In the genomic region with DNA sequence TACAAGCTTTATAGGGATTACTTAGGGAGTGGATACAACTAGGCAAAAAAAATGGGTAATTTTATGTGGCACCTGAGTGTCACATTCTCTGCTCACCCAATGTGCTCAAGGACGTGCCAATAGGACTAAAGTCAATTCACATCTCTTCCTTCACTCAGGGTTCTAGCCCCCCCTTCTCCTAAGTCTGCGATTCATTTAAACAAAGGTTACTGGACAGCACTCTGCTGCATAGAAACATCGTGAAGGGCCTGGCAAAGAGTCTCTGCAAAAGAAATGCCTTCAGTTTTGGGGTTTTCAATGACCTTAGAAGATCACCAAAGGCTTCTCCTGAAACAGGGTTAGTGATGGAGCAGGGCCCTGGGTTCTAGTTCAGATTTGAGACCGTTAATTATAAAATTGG, we compare ENCODE assay signal across 13 cellular contexts.
DNase-seq lines count a peak whose midpoint lies in the region; ATAC-seq, FAIRE-seq and TF ChIP-seq lines count a peak whose summit lies in the region.
"Had no signal": no experiment of that assay in that cellular context is flagged by ENCODE, and none has a peak within 500 bp of the region (broad histone marks: within the 10 kb centered on the region; RNA-seq: fewer than 3 reads in every experiment).

No MANE protein-coding gene starts in this region.

- intact Hi-C loops in head of caudate nucleus (cut with DNase I): no loop called here

- H3K4me1 ChIP-seq in keratinocyte (ENCODE audit: control insufficient read depth, extremely low read depth, insufficient read depth, low read length) (peaks cover 22% of the 10 kb centered on the region), stomach smooth muscle (ENCODE audit: control insufficient read depth, insufficient read depth, low read length) (peaks cover 15% of the 10 kb centered on the region)

- H3K9me3 Mint-ChIP-seq in activated T-cell treated with anti-CD3 and anti-CD28 coated beads, Interleukin-2, amount 50 U/mL, for 24 hours: no peaks in the 10 kb centered on the region

- in situ Hi-C loops in astrocyte of the spinal cord (cut with HindIII; ENCODE audit: low sequenced_read_pairs): no loop called here

- H4K20me1 ChIP-seq in keratinocyte (ENCODE audit: control insufficient read depth, extremely low read depth, insufficient read depth, low read length): no peaks in the 10 kb centered on the region

- H3K79me2 ChIP-seq in keratinocyte (ENCODE audit: control insufficient read depth, insufficient read depth, low read length): peaks cover 66% of the 10 kb centered on the region

- peaks cover 18% of the 10 kb centered on the region for H3K4me1 Mint-ChIP-seq in activated T-cell treated with anti-CD3 and anti-CD28 coated beads, Interleukin-2, amount 50 U/mL, for 24 hours (ENCODE audit: low read depth)

- peaks cover 4% of the 10 kb centered on the region for H3K36me3 Mint-ChIP-seq in activated T-cell treated with anti-CD3 and anti-CD28 coated beads, Interleukin-2, amount 50 U/mL, for 24 hours (ENCODE audit: low read depth)

- ATAC-seq in HG02798 (IDR thresholded peaks at IDR 0.05; ENCODE audit: poor library complexity, unreplicated experiment): no peak

- H3K27me3 ChIP-seq in keratinocyte (ENCODE audit: control insufficient read depth, extremely low read depth, insufficient read depth, low read length): no peaks in the 10 kb centered on the region
- no peaks in the 10 kb centered on the region for H3K27me3 ChIP-seq in stomach smooth muscle (ENCODE audit: control insufficient read depth in 1 of 2, insufficient read depth in 2 of 2, low read length in 2 of 2)
- H3K27me3 ChIP-seq: testis had no signal

- no peak for DNase-seq in activated T-cell treated with anti-CD3 and anti-CD28 coated beads, Interleukin-2, amount 50 U/mL, for 24 hours
- DNase-seq in activated T-cell treated with anti-CD3 and anti-CD28 coated beads, Interleukin-2, amount 50 U/mL, for 1 hour: no peak
- no peak for DNase-seq in astrocyte of the spinal cord (ENCODE audit: low read depth, low spot score)
- DNase-seq in keratinocyte (ENCODE audit: low read depth, low spot score): no peak
- no peak for DNase-seq in amygdala (lab: John Stamatoyannopoulos, UW)
- DNase-seq in head of caudate nucleus: no peak
- DNase-seq: activated naive CD4-positive, alpha-beta T cell treated with anti-CD3 and anti-CD28 coated beads, Interleukin-2, amount 50 U/mL, for 16 hours; NCI-H1436; small intestine; testis had no signal

- H3K27ac ChIP-seq in keratinocyte (ENCODE audit: control insufficient read depth, insufficient read depth, low read length): no peak overlapping the region
- no peak overlapping the region for H3K27ac ChIP-seq in stomach smooth muscle (ENCODE audit: low read length)
- H3K27ac ChIP-seq: SK-N-MC, testis had no signal

- no peak overlapping the region for H3K27ac Mint-ChIP-seq in activated T-cell treated with anti-CD3 and anti-CD28 coated beads, Interleukin-2, amount 50 U/mL, for 24 hours

- H3K4me2 ChIP-seq in keratinocyte (ENCODE audit: control insufficient read depth, extremely low read depth, insufficient read depth, low read depth, low read length): peak overlapping the region; percentile 85

- H3K9me3 ChIP-seq in keratinocyte (ENCODE audit: control insufficient read depth, low read depth, low read length) (no peaks in the 10 kb centered on the region), stomach smooth muscle (ENCODE audit: control insufficient read depth in 2 of 2, low read length in 2 of 2) (no peaks in the 10 kb centered on the region)
- H3K9me3 ChIP-seq: testis had no signal

- no peaks in the 10 kb centered on the region for H3K36me3 ChIP-seq in keratinocyte (ENCODE audit: control insufficient read depth in 2 of 2, extremely low read depth in 1 of 2, insufficient read depth in 2 of 2, low read length in 2 of 2)
- no peaks in the 10 kb centered on the region for H3K36me3 ChIP-seq in stomach smooth muscle (ENCODE audit: control insufficient read depth in 2 of 2, insufficient read depth in 2 of 2, low read length in 2 of 2)

- no peaks in the 10 kb centered on the region for H3K9me1 ChIP-seq in keratinocyte (ENCODE audit: control insufficient read depth, extremely low read depth, insufficient read depth, low read length)

- H3K27me3 Mint-ChIP-seq in activated T-cell treated with anti-CD3 and anti-CD28 coated beads, Interleukin-2, amount 50 U/mL, for 24 hours: peaks cover 23% of the 10 kb centered on the region

- no peak for FAIRE-seq in keratinocyte (lab: Jason Lieb, UNC)
- FAIRE-seq: small intestine had no signal

- dilution Hi-C loops in keratinocyte (cut with MboI; ENCODE audit: extremely low pct_ligation_motif_present, low sequenced_read_pairs): no loop called here

- peak overlapping the region; percentile 84 for H3K4me3 ChIP-seq in astrocyte of the spinal cord (ENCODE audit: low read depth, low read length)
- peak overlapping the region; percentile 46 to 86 (median 63) for H3K4me3 ChIP-seq in keratinocyte (ENCODE audit: control insufficient read depth in 2 of 3, extremely low read depth in 1 of 3, insufficient read depth in 2 of 3, low read depth in 1 of 3, low read length in 3 of 3)
- H3K4me3 ChIP-seq in stomach smooth muscle (ENCODE audit: low read length in 2 of 2): peak overlapping the region; percentile 92 to 93

- H3K9ac ChIP-seq in keratinocyte (ENCODE audit: control insufficient read depth, extremely low read depth, insufficient read depth, low read length): peak overlapping the region; percentile 90
- no peak overlapping the region for H3K9ac ChIP-seq in stomach smooth muscle (ENCODE audit: low read length in 2 of 2)

- H2AFZ ChIP-seq in keratinocyte (ENCODE audit: control insufficient read depth, low read length): no peak overlapping the region

- H3K4me3 Mint-ChIP-seq in activated T-cell treated with anti-CD3 and anti-CD28 coated beads, Interleukin-2, amount 50 U/mL, for 24 hours: peak overlapping the region; percentile 88

- TF ChIP-seq CTCF in astrocyte of the spinal cord (IDR thresholded peaks at IDR 0.05; ENCODE audit: low read depth, low read length) (no peak), keratinocyte (optimal IDR thresholded peaks at IDR 0.05 in 1 of 3, IDR thresholded peaks at IDR 0.05 in 1 of 3, conservative IDR thresholded peaks at IDR 0.05 in 1 of 3; ENCODE audit: extremely low read depth in 1 of 3, insufficient read depth in 2 of 3, low read length in 3 of 3) (no peak)
